In genomic region chr5:179258922-179259730, GRCh38 we compare ENCODE assay signal across 1 cellular context.
TF ChIP-seq lines count a peak whose summit lies in the region.

No MANE protein-coding gene starts in this region.

TF ChIP-seq in HepG2, 621 proteins besides CTCF, POLR2A, EP300 and RAD21 (continued from another document):
- TF ChIP-seq ZNF646 (CRISPR knock-in tag; IDR thresholded peaks at IDR 0.05), result no peak
- no peak for TF ChIP-seq ZNF547 (CRISPR knock-in tag; IDR thresholded peaks at IDR 0.05)
- TF ChIP-seq XRCC5 (optimal IDR thresholded peaks at IDR 0.05; ENCODE audit: low read length), result no peak
- TF ChIP-seq MTF1 (CRISPR knock-in tag; IDR thresholded peaks at IDR 0.05), result no peak
- TF ChIP-seq CCDC6 (CRISPR knock-in tag; IDR thresholded peaks at IDR 0.05), result no peak
- no peak for TF ChIP-seq ZNF24 (IDR thresholded peaks at IDR 0.05)
